ENCODE assay signal across 1 cellular context in genomic region chr19:48918801-48919247, GRCh38.
TF ChIP-seq lines count a peak whose summit lies in the region.

No MANE protein-coding gene starts in this region.

TF ChIP-seq in HCT116, 20 proteins besides CTCF, POLR2A, EP300 and RAD21:
- TF ChIP-seq ZBTB33 (IDR thresholded peaks at IDR 0.05; ENCODE audit: extremely low read depth, insufficient replicate concordance, low read length) (no peak), SRF (IDR thresholded peaks at IDR 0.05; ENCODE audit: low read depth) (no peak), EZH2 (IDR thresholded peaks at IDR 0.05) (no peak), REST (IDR thresholded peaks at IDR 0.05; ENCODE audit: low read depth) (no peak), FOSL1 (IDR thresholded peaks at IDR 0.05; ENCODE audit: low read depth) (no peak), SP1 (IDR thresholded peaks at IDR 0.05; ENCODE audit: low read depth) (no peak), ZNF274 (IDR thresholded peaks at IDR 0.05; ENCODE audit: low read depth, low read length) (no peak), EGR1 (IDR thresholded peaks at IDR 0.05; ENCODE audit: low read depth) (no peak), CEBPB (IDR thresholded peaks at IDR 0.05; ENCODE audit: low read depth) (no peak), ZFX (IDR thresholded peaks at IDR 0.05) (no peak), SIN3A (IDR thresholded peaks at IDR 0.05; ENCODE audit: low read depth) (no peak), ATF3 (IDR thresholded peaks at IDR 0.05) (no peak)
